ENCODE assay signal across 2 cellular contexts in the genomic region with DNA sequence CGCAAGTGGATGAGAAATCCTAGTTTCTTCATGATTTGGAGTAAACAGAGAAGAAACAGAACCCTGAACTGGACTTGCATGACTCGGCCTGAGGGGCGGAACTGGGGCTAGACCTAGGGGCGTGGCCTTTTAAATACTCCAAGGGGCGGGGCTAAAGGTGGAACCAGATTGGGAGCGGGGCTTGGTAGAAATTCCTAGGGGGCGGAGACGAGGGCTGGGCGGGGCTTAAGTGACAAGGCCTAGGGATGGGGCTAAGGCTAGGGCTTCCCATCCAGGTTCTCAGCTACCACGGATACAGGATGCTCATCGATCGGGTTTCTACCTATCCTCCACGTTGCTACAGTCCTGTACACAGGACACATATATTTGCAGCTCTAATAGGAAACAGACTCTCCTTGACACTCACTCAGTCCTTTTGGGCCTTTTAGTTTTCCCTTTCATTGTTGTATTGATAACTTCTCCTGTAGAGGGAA.
TF ChIP-seq lines count a peak whose summit lies in the region.

No MANE protein-coding gene starts in this region.

TF ChIP-seq in SK-N-SH, 30 proteins besides CTCF, POLR2A, EP300 and RAD21:
- TF ChIP-seq MEF2A (IDR thresholded peaks at IDR 0.05; ENCODE audit: borderline replicate concordance, low read depth) (no peak), POLR2AphosphoS5 (IDR thresholded peaks at IDR 0.05; ENCODE audit: low read depth, low read length) (no peak; the same call in 1 of the 2 replicates), JUND (IDR thresholded peaks at IDR 0.05) (no peak), FOXM1 (IDR thresholded peaks at IDR 0.05; ENCODE audit: low read depth) (no peak), IRF3 (IDR thresholded peaks at IDR 0.05; ENCODE audit: low read depth, low read length) (no peak), RCOR1 (IDR thresholded peaks at IDR 0.05; ENCODE audit: low read length) (no peak), USF2 (IDR thresholded peaks at IDR 0.05; ENCODE audit: borderline replicate concordance, low read depth, low read length) (no peak), FOSL2 (IDR thresholded peaks at IDR 0.05; ENCODE audit: borderline replicate concordance, low read depth) (no peak), USF1 (IDR thresholded peaks at IDR 0.05; ENCODE audit: borderline replicate concordance, low read depth) (no peak), NFIC (IDR thresholded peaks at IDR 0.05; ENCODE audit: borderline replicate concordance) (no peak), GATA2 (CRISPR knock-in tag; IDR thresholded peaks at IDR 0.05) (no peak)
- TF ChIP-seq, protein P1, sequence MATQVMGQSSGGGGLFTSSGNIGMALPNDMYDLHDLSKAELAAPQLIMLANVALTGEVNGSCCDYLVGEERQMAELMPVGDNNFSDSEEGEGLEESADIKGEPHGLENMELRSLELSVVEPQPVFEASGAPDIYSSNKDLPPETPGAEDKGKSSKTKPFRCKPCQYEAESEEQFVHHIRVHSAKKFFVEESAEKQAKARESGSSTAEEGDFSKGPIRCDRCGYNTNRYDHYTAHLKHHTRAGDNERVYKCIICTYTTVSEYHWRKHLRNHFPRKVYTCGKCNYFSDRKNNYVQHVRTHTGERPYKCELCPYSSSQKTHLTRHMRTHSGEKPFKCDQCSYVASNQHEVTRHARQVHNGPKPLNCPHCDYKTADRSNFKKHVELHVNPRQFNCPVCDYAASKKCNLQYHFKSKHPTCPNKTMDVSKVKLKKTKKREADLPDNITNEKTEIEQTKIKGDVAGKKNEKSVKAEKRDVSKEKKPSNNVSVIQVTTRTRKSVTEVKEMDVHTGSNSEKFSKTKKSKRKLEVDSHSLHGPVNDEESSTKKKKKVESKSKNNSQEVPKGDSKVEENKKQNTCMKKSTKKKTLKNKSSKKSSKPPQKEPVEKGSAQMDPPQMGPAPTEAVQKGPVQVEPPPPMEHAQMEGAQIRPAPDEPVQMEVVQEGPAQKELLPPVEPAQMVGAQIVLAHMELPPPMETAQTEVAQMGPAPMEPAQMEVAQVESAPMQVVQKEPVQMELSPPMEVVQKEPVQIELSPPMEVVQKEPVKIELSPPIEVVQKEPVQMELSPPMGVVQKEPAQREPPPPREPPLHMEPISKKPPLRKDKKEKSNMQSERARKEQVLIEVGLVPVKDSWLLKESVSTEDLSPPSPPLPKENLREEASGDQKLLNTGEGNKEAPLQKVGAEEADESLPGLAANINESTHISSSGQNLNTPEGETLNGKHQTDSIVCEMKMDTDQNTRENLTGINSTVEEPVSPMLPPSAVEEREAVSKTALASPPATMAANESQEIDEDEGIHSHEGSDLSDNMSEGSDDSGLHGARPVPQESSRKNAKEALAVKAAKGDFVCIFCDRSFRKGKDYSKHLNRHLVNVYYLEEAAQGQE (IDR thresholded peaks at IDR 0.05; ENCODE audit: low read depth, low read length): no peak

TF ChIP-seq in HepG2, 621 proteins besides CTCF, POLR2A, EP300 and RAD21:
- TF ChIP-seq ZNF75D (CRISPR knock-in tag; IDR thresholded peaks at IDR 0.05; ENCODE audit: borderline replicate concordance) (no peak), ZNF430 (CRISPR knock-in tag; IDR thresholded peaks at IDR 0.05) (0 out of 2 replicates have a peak, but pooled peaks have one; percentile 23), PCBP2 (optimal IDR thresholded peaks at IDR 0.05; ENCODE audit: low read depth, low read length, poor library complexity, severe bottlenecking) (no peak), ZHX2 (IDR thresholded peaks at IDR 0.05; ENCODE audit: low read depth) (no peak), ZHX2 (CRISPR knock-in tag; IDR thresholded peaks at IDR 0.05; ENCODE audit: borderline replicate concordance) (no peak), ZSCAN12 (CRISPR knock-in tag; IDR thresholded peaks at IDR 0.05) (no peak), ISL2 (CRISPR knock-in tag; IDR thresholded peaks at IDR 0.05) (no peak), SIN3A (IDR thresholded peaks at IDR 0.05; ENCODE audit: borderline replicate concordance, low read depth, low read length) (0 out of 2 replicates have a peak, but pooled peaks have one; percentile 4), DMAP1 (CRISPR knock-in tag; IDR thresholded peaks at IDR 0.05) (no peak), THYN1 (CRISPR knock-in tag; IDR thresholded peaks at IDR 0.05; ENCODE audit: borderline replicate concordance, low read depth) (no peak)
- TF ChIP-seq, protein P2, sequence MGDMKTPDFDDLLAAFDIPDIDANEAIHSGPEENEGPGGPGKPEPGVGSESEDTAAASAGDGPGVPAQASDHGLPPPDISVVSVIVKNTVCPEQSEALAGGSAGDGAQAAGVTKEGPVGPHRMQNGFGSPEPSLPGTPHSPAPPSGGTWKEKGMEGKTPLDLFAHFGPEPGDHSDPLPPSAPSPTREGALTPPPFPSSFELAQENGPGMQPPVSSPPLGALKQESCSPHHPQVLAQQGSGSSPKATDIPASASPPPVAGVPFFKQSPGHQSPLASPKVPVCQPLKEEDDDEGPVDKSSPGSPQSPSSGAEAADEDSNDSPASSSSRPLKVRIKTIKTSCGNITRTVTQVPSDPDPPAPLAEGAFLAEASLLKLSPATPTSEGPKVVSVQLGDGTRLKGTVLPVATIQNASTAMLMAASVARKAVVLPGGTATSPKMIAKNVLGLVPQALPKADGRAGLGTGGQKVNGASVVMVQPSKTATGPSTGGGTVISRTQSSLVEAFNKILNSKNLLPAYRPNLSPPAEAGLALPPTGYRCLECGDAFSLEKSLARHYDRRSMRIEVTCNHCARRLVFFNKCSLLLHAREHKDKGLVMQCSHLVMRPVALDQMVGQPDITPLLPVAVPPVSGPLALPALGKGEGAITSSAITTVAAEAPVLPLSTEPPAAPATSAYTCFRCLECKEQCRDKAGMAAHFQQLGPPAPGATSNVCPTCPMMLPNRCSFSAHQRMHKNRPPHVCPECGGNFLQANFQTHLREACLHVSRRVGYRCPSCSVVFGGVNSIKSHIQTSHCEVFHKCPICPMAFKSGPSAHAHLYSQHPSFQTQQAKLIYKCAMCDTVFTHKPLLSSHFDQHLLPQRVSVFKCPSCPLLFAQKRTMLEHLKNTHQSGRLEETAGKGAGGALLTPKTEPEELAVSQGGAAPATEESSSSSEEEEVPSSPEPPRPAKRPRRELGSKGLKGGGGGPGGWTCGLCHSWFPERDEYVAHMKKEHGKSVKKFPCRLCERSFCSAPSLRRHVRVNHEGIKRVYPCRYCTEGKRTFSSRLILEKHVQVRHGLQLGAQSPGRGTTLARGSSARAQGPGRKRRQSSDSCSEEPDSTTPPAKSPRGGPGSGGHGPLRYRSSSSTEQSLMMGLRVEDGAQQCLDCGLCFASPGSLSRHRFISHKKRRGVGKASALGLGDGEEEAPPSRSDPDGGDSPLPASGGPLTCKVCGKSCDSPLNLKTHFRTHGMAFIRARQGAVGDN (CRISPR knock-in tag; IDR thresholded peaks at IDR 0.05): no peak
- TF ChIP-seq, protein P3, sequence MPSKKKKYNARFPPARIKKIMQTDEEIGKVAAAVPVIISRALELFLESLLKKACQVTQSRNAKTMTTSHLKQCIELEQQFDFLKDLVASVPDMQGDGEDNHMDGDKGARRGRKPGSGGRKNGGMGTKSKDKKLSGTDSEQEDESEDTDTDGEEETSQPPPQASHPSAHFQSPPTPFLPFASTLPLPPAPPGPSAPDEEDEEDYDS (CRISPR knock-in tag; IDR thresholded peaks at IDR 0.05): 0 out of 2 replicates have a peak, but pooled peaks have one; percentile 24
